In the genomic region with DNA sequence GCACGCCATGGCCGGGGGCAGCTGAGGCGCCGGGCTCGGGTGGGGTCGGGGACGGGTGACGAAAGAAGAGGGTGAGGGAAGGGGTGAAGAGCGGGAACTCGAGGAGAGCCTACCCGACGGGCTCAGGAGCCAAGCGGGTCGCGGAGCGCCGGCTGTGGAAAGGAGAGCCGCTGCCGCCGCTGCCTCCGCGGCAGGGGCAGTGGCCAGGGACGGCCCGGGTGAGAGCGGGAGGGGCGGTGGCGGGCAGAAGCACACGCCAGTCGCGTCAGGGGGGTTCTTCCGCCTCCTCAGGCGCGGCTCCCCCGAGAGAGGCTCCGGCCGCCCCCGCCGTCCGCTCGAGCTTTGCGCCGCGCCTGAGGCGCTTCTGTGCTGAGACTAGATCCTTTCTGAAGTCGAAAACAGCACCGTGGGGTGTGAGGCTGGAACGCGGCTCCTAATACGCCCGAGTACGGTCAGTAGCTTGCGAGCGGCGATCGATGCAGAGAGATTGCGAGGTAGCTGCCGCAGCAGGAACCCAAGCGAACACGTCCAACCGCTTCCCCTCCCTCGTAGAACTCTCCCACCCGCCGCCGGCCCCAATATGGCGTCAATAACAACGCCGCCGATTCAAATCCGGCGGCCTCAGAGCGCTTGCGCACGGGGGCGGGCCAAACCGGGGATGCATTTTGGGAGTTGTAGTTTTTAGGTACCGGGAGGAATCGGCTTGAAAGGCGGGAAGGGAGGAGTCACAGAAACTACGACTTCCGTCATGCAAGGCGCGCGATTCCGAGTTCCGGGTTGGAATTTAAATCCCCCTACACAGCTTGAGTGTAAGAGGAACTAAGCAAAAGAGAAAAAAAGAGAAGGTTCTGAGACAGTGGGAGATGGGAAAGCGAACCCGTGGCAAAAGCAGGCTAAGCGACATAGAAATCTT, we compare ENCODE assay signal across 8 cellular contexts. TPM values are rescaled to one million over a fixed set of nuclear protein-coding genes. Genes with fewer than 3 reads are reported as not detected.
DNase-seq lines count a peak whose midpoint lies in the region; TF ChIP-seq lines count a peak whose summit lies in the region.

A gene (minus strand): TSS at position 558 of the 913 bp plus-strand sequence. CDS start 549 bp downstream, at position 9.

- TF ChIP-seq CTCF in MM.1S (IDR thresholded peaks at IDR 0.05; ENCODE audit: low read length) = no peak
- no peak for TF ChIP-seq CTCF in fibroblast of the aortic adventitia (IDR thresholded peaks at IDR 0.05; ENCODE audit: insufficient read depth, low read length)
- no peak for TF ChIP-seq CTCF in nephron (IDR thresholded peaks at IDR 0.05; ENCODE audit: unreplicated experiment in 3 of 3)

- H3K36me3 ChIP-seq in ES-I3 (ENCODE audit: insufficient read depth, low read length) (no peaks in the 10 kb centered on the region), HAP-1 (replicated peaks) (0 out of 2 replicates have a peak, but pooled peaks cover 2% of the 10 kb centered on the region), MM.1S (replicated peaks; ENCODE audit: insufficient read depth, low read length) (peaks cover 7% of the 10 kb centered on the region; the same call in 1 of the 2 replicates)

- H3K9me3 Mint-ChIP-seq in nephron = no peaks in the 10 kb centered on the region
- no peaks in the 10 kb centered on the region for H3K9me3 Mint-ChIP-seq in stimulated activated naive CD8-positive, alpha-beta T cell treated with anti-CD3 and anti-CD28 coated beads, Interleukin-15, Interleukin-2, amounts not matched to agents 100 ng/mL and 50 ng/mL, for 24 hours

- no peaks in the 10 kb centered on the region for H3K27me3 ChIP-seq in HAP-1 (ENCODE audit: low read depth)
- no peaks in the 10 kb centered on the region for H3K27me3 ChIP-seq in MM.1S (replicated peaks; ENCODE audit: insufficient read depth, low read length)

- no peaks in the 10 kb centered on the region for H3K27me3 Mint-ChIP-seq in nephron (ENCODE audit: low read depth)
- no peaks in the 10 kb centered on the region for H3K27me3 Mint-ChIP-seq in stimulated activated naive CD8-positive, alpha-beta T cell treated with anti-CD3 and anti-CD28 coated beads, Interleukin-15, Interleukin-2, amounts not matched to agents 100 ng/mL and 50 ng/mL, for 24 hours

- H3K27ac Mint-ChIP-seq in nephron = peak within 1 kb of the TSS; percentile 98 to 99 (median 99)
- H3K27ac Mint-ChIP-seq in stimulated activated naive CD8-positive, alpha-beta T cell treated with anti-CD3 and anti-CD28 coated beads, Interleukin-15, Interleukin-2, amounts not matched to agents 100 ng/mL and 50 ng/mL, for 24 hours = peak within 1 kb of the TSS; percentile 95

- H3K4me3 ChIP-seq in HAP-1 (peak within 1 kb of the TSS; percentile 85), MM.1S (ENCODE audit: low read length) (peak within 1 kb of the TSS; percentile 72), fibroblast of the aortic adventitia (ENCODE audit: low read depth, low read length) (peak within 1 kb of the TSS; percentile 95)

- H3K79me2 ChIP-seq in MM.1S (ENCODE audit: low read length) = peaks cover 51% of the 10 kb centered on the region

- peaks cover 29% of the 10 kb centered on the region for H3K4me1 Mint-ChIP-seq in nephron
- H3K4me1 Mint-ChIP-seq in stimulated activated naive CD8-positive, alpha-beta T cell treated with anti-CD3 and anti-CD28 coated beads, Interleukin-15, Interleukin-2, amounts not matched to agents 100 ng/mL and 50 ng/mL, for 24 hours (ENCODE audit: low read depth) = peaks cover 49% of the 10 kb centered on the region

- H3F3A ChIP-seq in MM.1S (ENCODE audit: insufficient read depth, low read length) = peaks cover 26% of the 10 kb centered on the region

- peaks cover 21% of the 10 kb centered on the region for H4K20me1 ChIP-seq in MM.1S (ENCODE audit: insufficient read depth, low read length)

- peak within 1 kb of the TSS; percentile 90 to 97 (median 95) for H3K4me3 Mint-ChIP-seq in nephron
- H3K4me3 Mint-ChIP-seq in stimulated activated naive CD8-positive, alpha-beta T cell treated with anti-CD3 and anti-CD28 coated beads, Interleukin-15, Interleukin-2, amounts not matched to agents 100 ng/mL and 50 ng/mL, for 24 hours = peak within 1 kb of the TSS; percentile 95

- H3K4me2 ChIP-seq in MM.1S (ENCODE audit: low read depth, low read length) = peak within 1 kb of the TSS; percentile 65

- H3K9me3 ChIP-seq in ES-I3 (ENCODE audit: control insufficient read depth, insufficient read depth, low read length) (no peaks in the 10 kb centered on the region), HAP-1 (no peaks in the 10 kb centered on the region), MM.1S (replicated peaks; ENCODE audit: insufficient read depth, low read length) (no peaks in the 10 kb centered on the region)

- in situ Hi-C loops in HAP-1 (cut with MboI; ENCODE audit: low sequenced_read_pairs) = no loop called here

- DNase-seq in HAP-1 (ENCODE audit: low spot score in 2 of 2) (peak; percentile 97 to 99), MM.1S (peak; percentile 98), SIG-M5 (lab: John Stamatoyannopoulos, UW) (peak; percentile 92), activated gamma-delta T cell (lab: John Stamatoyannopoulos, UW) (peak; percentile 90), fibroblast of the aortic adventitia (ENCODE audit: low read depth) (peak; percentile 99)

- H3K4me1 ChIP-seq in ES-I3 (ENCODE audit: insufficient read depth, low read length) (peaks cover 10% of the 10 kb centered on the region), HAP-1 (peaks cover 24% of the 10 kb centered on the region), MM.1S (ENCODE audit: low read length) (peaks cover 13% of the 10 kb centered on the region)

- H3K27ac ChIP-seq in MM.1S (ENCODE audit: low read length) = peak within 1 kb of the TSS; percentile 88

- H3K36me3 Mint-ChIP-seq in nephron (ENCODE audit: low read depth) = peaks cover 3% of the 10 kb centered on the region
- H3K36me3 Mint-ChIP-seq in stimulated activated naive CD8-positive, alpha-beta T cell treated with anti-CD3 and anti-CD28 coated beads, Interleukin-15, Interleukin-2, amounts not matched to agents 100 ng/mL and 50 ng/mL, for 24 hours (ENCODE audit: low read depth) = peaks cover 23% of the 10 kb centered on the region

- H3K9me2 ChIP-seq in MM.1S (replicated peaks; ENCODE audit: insufficient read depth, low read length) = no peaks in the 10 kb centered on the region

- H2AFZ ChIP-seq in MM.1S (ENCODE audit: low read length) = peak within 1 kb of the TSS; percentile 77

- H3K9ac ChIP-seq in ES-I3 (ENCODE audit: low read depth, low read length) (peak within 1 kb of the TSS; percentile 95), MM.1S (ENCODE audit: low read length) (peak within 1 kb of the TSS; percentile 94)

RNA-seq across cellular contexts. Expression of the gene that starts here (rescaled TPM):
- total RNA-seq in fibroblast of the aortic adventitia (ENCODE audit: low replicate concordance) = 14.9 and 17.3 TPM in 2 replicates

Comparison
In these comparisons a context has a peak if more than half of its experiments do, and no peak if none do; other contexts are left out.
1. Peak in every context shown above with its lines: DNase-seq, H3K4me3 ChIP-seq and H3K27ac ChIP-seq.